In the genomic region with DNA sequence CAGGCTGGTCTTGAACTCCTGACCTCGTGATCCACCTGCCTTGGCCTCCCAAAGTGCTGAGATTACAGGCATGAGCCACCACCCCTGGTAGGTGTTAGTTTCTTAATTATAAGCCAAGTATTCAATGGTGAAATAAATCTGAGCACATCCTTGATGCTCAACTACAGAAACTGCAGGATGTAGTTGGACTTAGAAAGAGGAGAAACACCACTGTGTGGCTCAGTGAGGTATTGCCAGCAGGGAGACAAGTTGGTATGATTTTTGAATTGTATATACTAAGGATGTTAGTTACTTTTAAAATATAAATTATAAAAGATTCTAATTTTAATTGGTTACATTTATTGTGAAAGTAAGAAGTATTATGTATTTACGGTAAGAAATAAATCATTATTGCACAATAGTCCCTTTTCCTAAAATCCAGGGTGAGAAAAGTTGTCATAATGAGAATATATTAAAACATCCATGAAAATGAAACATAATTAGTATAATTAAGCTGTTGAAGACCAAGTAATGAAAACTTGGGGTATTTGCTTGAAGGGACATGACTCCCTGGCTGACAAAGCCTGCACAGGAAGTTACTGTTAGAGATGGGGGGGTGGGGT, we compare ENCODE assay signal across 8 cellular contexts. TPM values are rescaled to one million over a fixed set of nuclear protein-coding genes. Genes with fewer than 3 reads are reported as not detected.
A peak's percentile ranks its signal among the peaks of the same experiment; 100 is the strongest.
DNase-seq lines count a peak whose midpoint lies in the region; ATAC-seq, FAIRE-seq and TF ChIP-seq lines count a peak whose summit lies in the region.

No MANE protein-coding gene starts in this region.

- H3K27me3 ChIP-seq in lower lobe of right lung (ENCODE audit: low read depth) (no peaks in the 10 kb centered on the region), upper lobe of left lung (no peaks in the 10 kb centered on the region)

- no peak overlapping the region for H3K4me3 Mint-ChIP-seq in WTC11

- H3K9me3 Mint-ChIP-seq in WTC11: no peaks in the 10 kb centered on the region

- intact Hi-C loops in lower lobe of right lung (cut with DNase I): no loop called here

- no peaks in the 10 kb centered on the region for H3K27me3 Mint-ChIP-seq in WTC11 (ENCODE audit: low read depth)

- H3K9me3 ChIP-seq in lower lobe of right lung: no peaks in the 10 kb centered on the region
- no peaks in the 10 kb centered on the region for H3K9me3 ChIP-seq in upper lobe of left lung

- no peak for FAIRE-seq in D721Med (lab: Jason Lieb, UNC)

- DNase-seq in ELR (ENCODE audit: low read depth): peak; percentile 53
- DNase-seq in WTC11 (ENCODE audit: low spot score): no peak
- DNase-seq in lower lobe of right lung: no peak
- no peak for DNase-seq in D721Med (ENCODE audit: insufficient read length, low spot score)
- no peak for DNase-seq in T-helper 9 cell
- DNase-seq in upper lobe of left lung: no peak
- no peak for DNase-seq in NK-92 treated with Interleukin-12 subunit alpha and Interleukin-12 subunit beta, amount 100 ng/mL, for 24 hours (lab: John Stamatoyannopoulos, UW)

- peaks cover 46% of the 10 kb centered on the region for H3K36me3 Mint-ChIP-seq in WTC11

- H3K27ac Mint-ChIP-seq in WTC11: no peak overlapping the region

- no peak overlapping the region for H3K27ac ChIP-seq in lower lobe of right lung
- H3K27ac ChIP-seq in upper lobe of left lung: no peak overlapping the region

- H3K4me3 ChIP-seq in lower lobe of right lung (no peak overlapping the region), upper lobe of left lung (no peak overlapping the region)

- POLR2A ChIA-PET in WTC11 (lab: Charles Lee): no interaction called here

- TF ChIP-seq EP300 in upper lobe of left lung (IDR thresholded peaks at IDR 0.05): no peak

- no peaks in the 10 kb centered on the region for H3K4me1 Mint-ChIP-seq in WTC11

- TF ChIP-seq CTCF in WTC11 (IDR thresholded peaks at IDR 0.05) (no peak), lower lobe of right lung (IDR thresholded peaks at IDR 0.05) (peak; percentile 19), D721Med (IDR thresholded peaks at IDR 0.05; ENCODE audit: insufficient read depth, missing control alignments) (no peak), upper lobe of left lung (IDR thresholded peaks at IDR 0.05) (peak in 1 of 6 experiments; percentile 18)

- no peaks in the 10 kb centered on the region for H3K4me1 ChIP-seq in lower lobe of right lung
- no peaks in the 10 kb centered on the region for H3K4me1 ChIP-seq in upper lobe of left lung

- TF ChIP-seq POLR2A in upper lobe of left lung (IDR thresholded peaks at IDR 0.05): no peak

- peaks cover 18% of the 10 kb centered on the region for H3K36me3 ChIP-seq in lower lobe of right lung
- H3K36me3 ChIP-seq in upper lobe of left lung: peaks cover 0 to 22% (median 0%) of the 10 kb centered on the region in 4 donors

- ATAC-seq in HG03064 (IDR thresholded peaks at IDR 0.05; ENCODE audit: low read depth, unreplicated experiment) (peak; percentile 76), WTC11 (peak; percentile 32; the same call in 1 of the 2 replicates), lower lobe of right lung (no peak), upper lobe of left lung (ENCODE audit: low FRiP score in 2 of 2) (no peak)

- 46 to 98% methylated on average over 2 of the region's 2 CpGs for WGBS in upper lobe of left lung, 2 donors

- CTCF ChIA-PET in WTC11 (lab: Charles Lee): no interaction called here

TF ChIP-seq in WTC11, 78 proteins besides CTCF, POLR2A, EP300 and RAD21:
- no peak for TF ChIP-seq SP1 (CRISPR knock-in tag; conservative IDR thresholded peaks at IDR 0.05)
- no peak for TF ChIP-seq PRRX2 (CRISPR knock-in tag; IDR thresholded peaks at IDR 0.05)
- TF ChIP-seq SMAD4 (CRISPR knock-in tag; IDR thresholded peaks at IDR 0.05): no peak
- no peak for TF ChIP-seq ZNF416 (CRISPR knock-in tag; IDR thresholded peaks at IDR 0.05)
- no peak for TF ChIP-seq RELA (CRISPR knock-in tag; IDR thresholded peaks at IDR 0.05; ENCODE audit: borderline replicate concordance)

RNA-seq across cellular contexts. Expression of gene SLC18B1, which starts 17.6 kb away (rescaled TPM):
- 21.3 to 24.3 TPM (median 24.1 TPM) in 3 replicates for total RNA-seq in WTC11 (2021)
- total RNA-seq in lower lobe of right lung: 8.1 TPM
- total RNA-seq in upper lobe of left lung: 10 to 100 TPM in 1 of 6 donors, 1 to 10 TPM in 5; 3.6 to 12.0 (median 6.2) TPM

RNA-seq across cellular contexts. Expression of gene VNN2, which starts 23.2 kb away (rescaled TPM):
- 0.16 TPM in 1 of 3 replicates, not detected in the others for total RNA-seq in WTC11 (2021)
- 32.6 TPM for total RNA-seq in lower lobe of right lung
- 10 to 100 TPM in 5 of 6 donors, 1 to 10 TPM in 1; 5.2 to 29.3 (median 16.9) TPM for total RNA-seq in upper lobe of left lung

RNA-seq across cellular contexts. Expression of gene RPS12, which starts 33.5 kb away (rescaled TPM):
- total RNA-seq in WTC11 (2021) (1,463 to 1,558 TPM (median 1,516 TPM) in 3 replicates), lower lobe of right lung (1,034 TPM), upper lobe of left lung (1,000 to 10,000 TPM in 2 of 6 donors, 100 to 1,000 TPM in 4; 352 to 1,509 (median 888) TPM)

Comparison
In these comparisons a context has a peak if more than half of its experiments do, and no peak if none do; other contexts are left out.
1. ATAC-seq: peak in HG03064 (single experiment) and WTC11 (single experiment); none in lower lobe of right lung (0 of 2) and upper lobe of left lung (0 of 2).